Comparison of ENCODE assay signal across 19 cellular contexts in the genomic region with DNA sequence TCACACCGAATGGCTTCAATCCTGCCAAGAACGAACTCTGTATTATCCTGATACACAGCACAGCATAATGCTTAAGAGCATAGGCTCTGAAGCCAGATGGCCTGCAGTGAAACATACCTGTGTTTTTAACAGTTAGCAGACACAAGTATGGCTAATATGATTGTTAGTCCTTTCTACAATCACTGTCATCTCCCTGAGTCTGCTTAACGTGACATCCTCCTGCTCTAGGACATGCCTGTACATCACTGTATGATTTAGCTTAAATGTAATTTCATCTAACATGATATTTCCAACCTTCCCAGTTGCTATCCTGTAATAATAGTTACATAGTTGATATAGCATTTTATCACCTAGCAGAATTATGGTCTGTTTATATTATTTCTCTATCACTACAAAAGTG.
DNase-seq lines count a peak whose midpoint lies in the region; ATAC-seq and TF ChIP-seq lines count a peak whose summit lies in the region.
"Had no signal": no experiment of that assay in that cellular context is flagged by ENCODE, and none has a peak within 500 bp of the region (broad histone marks: within the 10 kb centered on the region; RNA-seq: fewer than 3 reads in every experiment).

No MANE protein-coding gene starts in this region.

- no peak for ATAC-seq in GM23338

- no peak overlapping the region for H3K56ac ChIP-seq in mesendoderm (ENCODE audit: low read length)

- DNase-seq in BE2C (peak; percentile 44), GM23338 (ENCODE audit: low spot score) (no peak), SK-N-SH (peak; percentile 10), mesendoderm (no peak), GM23248 (no peak), NCI-H2196 (lab: John Stamatoyannopoulos, UW; ENCODE audit: unreplicated experiment) (no peak), NCI-H345 (lab: John Stamatoyannopoulos, UW) (no peak)
- DNase-seq: CD4-positive, CD25-positive, alpha-beta regulatory T cell; HCEC 1CT; MV-4-11; NCI-H1105; NCI-H1436 treated with DMSO at 0.1 percent for 48 hours; NCI-H2029 treated with DMSO at 0.1 percent for 48 hours; NCI-H2227 treated with DMSO at 0.1 percent for 48 hours; NCI-H510A; SJCRH30; T-helper 1 cell had no signal

- no peak overlapping the region for H2BK15ac ChIP-seq in mesendoderm (replicated peaks; ENCODE audit: low read depth)

- no peak overlapping the region for H4K5ac ChIP-seq in mesendoderm (ENCODE audit: low read length)

- H4K20me1 ChIP-seq in GM23338 (replicated peaks; ENCODE audit: insufficient read depth) (no peaks in the 10 kb centered on the region), SK-N-SH (ENCODE audit: insufficient read depth) (no peaks in the 10 kb centered on the region), GM23248 (ENCODE audit: insufficient read depth) (no peaks in the 10 kb centered on the region; the same call in 1 of the 2 replicates)
- H4K20me1 ChIP-seq: BLaER1 had no signal

- peak overlapping the region; percentile 12 for H3K4ac ChIP-seq in mesendoderm (ENCODE audit: low read depth, low read length)

- no peak overlapping the region for H3K4me2 ChIP-seq in GM23338
- H3K4me2 ChIP-seq in SK-N-SH = no peak overlapping the region
- no peak overlapping the region for H3K4me2 ChIP-seq in mesendoderm (ENCODE audit: low read length)
- no peak overlapping the region for H3K4me2 ChIP-seq in GM23248 (ENCODE audit: unreplicated experiment)
- H3K4me2 ChIP-seq: BLaER1 had no signal

- H3K9me2 ChIP-seq in GM23338 (ENCODE audit: insufficient read depth) (no peaks in the 10 kb centered on the region; the same call in 1 of the 2 replicates), SK-N-SH (no peaks in the 10 kb centered on the region), GM23248 (ENCODE audit: insufficient read depth) (no peaks in the 10 kb centered on the region)

- H3K4me3 ChIP-seq in BE2C (ENCODE audit: low read depth, low read length) (no peak overlapping the region), GM23338 (no peak overlapping the region), SK-N-SH (ENCODE audit: low read depth in 2 of 2, low read length in 1 of 2) (no peak overlapping the region), mesendoderm (ENCODE audit: low read length) (no peak overlapping the region), GM23248 (no peak overlapping the region)
- H3K4me3 ChIP-seq: BLaER1, SJCRH30 had no signal

- WGBS in SK-N-SH (ENCODE audit: low lambda C conversion rate) = 84% methylated on average over 3 of the region's 3 CpGs
- no CpG with 5 or more reads among the region's 3 CpGs for WGBS in mesendoderm (ENCODE audit: extremely low coverage, insufficient coverage, low lambda C conversion rate)
- 4% methylated on average over 3 of the region's 3 CpGs for WGBS in GM23248 (ENCODE audit: low coverage in 1 of 2, low lambda C conversion rate in 2 of 2, missing lambda C conversion rate in 2 of 2), 2 experiments

- POLR2A ChIA-PET in SK-N-SH (lab: Yijun Ruan, JAX) = no interaction called here

- no peak overlapping the region for H3K18ac ChIP-seq in mesendoderm (ENCODE audit: low read length)

- H3K9me3 ChIP-seq in BE2C (no peaks in the 10 kb centered on the region), SK-N-SH (no peaks in the 10 kb centered on the region), GM23248 (ENCODE audit: low read depth) (no peaks in the 10 kb centered on the region)
- H3K9me3 ChIP-seq: BLaER1, SJCRH30 had no signal

- H3K36me3 Mint-ChIP-seq in GM23338 (ENCODE audit: low read depth) = peaks cover 2% of the 10 kb centered on the region; the same call in 1 of the 3 replicates
- H3K36me3 Mint-ChIP-seq: CD4-positive, CD25-positive, alpha-beta regulatory T cell had no signal

- no peak overlapping the region for H2BK5ac ChIP-seq in mesendoderm (ENCODE audit: low read length)

- no peak overlapping the region for H3K9ac ChIP-seq in SK-N-SH
- no peak overlapping the region for H3K9ac ChIP-seq in mesendoderm (ENCODE audit: low read length)
- H3K9ac ChIP-seq in GM23248 = no peak overlapping the region
- H3K9ac ChIP-seq: BLaER1 had no signal

- H3K4me3 Mint-ChIP-seq in GM23338 = no peak overlapping the region
- H3K4me3 Mint-ChIP-seq: CD4-positive, CD25-positive, alpha-beta regulatory T cell had no signal

- no peak overlapping the region for H3K23ac ChIP-seq in mesendoderm (ENCODE audit: low read length)

- CTCF ChIA-PET in SK-N-SH (lab: Yijun Ruan, JAX) = no interaction called here

- H3K4me1 Mint-ChIP-seq in GM23338 = no peaks in the 10 kb centered on the region
- H3K4me1 Mint-ChIP-seq: CD4-positive, CD25-positive, alpha-beta regulatory T cell had no signal

- peak in 1 of 2 experiments; percentile 74; a peak in 2 of 4 replicates for TF ChIP-seq EP300 in SK-N-SH (IDR thresholded peaks at IDR 0.05; ENCODE audit: borderline replicate concordance in 1 of 2, low read depth in 1 of 2, low read length in 1 of 2)

- H3F3A ChIP-seq in GM23338 (replicated peaks; ENCODE audit: low read depth) (no peaks in the 10 kb centered on the region), SK-N-SH (replicated peaks; ENCODE audit: insufficient read depth) (peaks cover 3% of the 10 kb centered on the region), GM23248 (ENCODE audit: insufficient read depth) (no peaks in the 10 kb centered on the region)

- no peak for TF ChIP-seq CTCF in BE2C (IDR thresholded peaks at IDR 0.05; ENCODE audit: low read depth, low read length)
- no peak for TF ChIP-seq CTCF in GM23338 (conservative IDR thresholded peaks at IDR 0.05; ENCODE audit: low read depth in 2 of 2)
- TF ChIP-seq CTCF in SK-N-SH (IDR thresholded peaks at IDR 0.05) = no peak

- no peaks in the 10 kb centered on the region for H3K27me3 Mint-ChIP-seq in GM23338 (ENCODE audit: insufficient read depth, low read depth, poor library complexity)
- H3K27me3 Mint-ChIP-seq: CD4-positive, CD25-positive, alpha-beta regulatory T cell had no signal

- H3K4me1 ChIP-seq in BE2C (peaks cover 5% of the 10 kb centered on the region), GM23338 (ENCODE audit: insufficient read depth) (no peaks in the 10 kb centered on the region), SK-N-SH (ENCODE audit: control insufficient read depth in 1 of 2, insufficient read depth in 2 of 2, low read depth in 1 of 2, low read length in 1 of 2) (peaks cover 0 to 2% of the 10 kb centered on the region in 2 experiments; a peak in 2 of 4 replicates), mesendoderm (ENCODE audit: control insufficient read depth, low read depth, low read length) (no peaks in the 10 kb centered on the region), GM23248 (ENCODE audit: insufficient read depth) (no peaks in the 10 kb centered on the region)
- H3K4me1 ChIP-seq: BLaER1 had no signal

- H3K9me3 Mint-ChIP-seq in GM23338 = peaks cover 1% of the 10 kb centered on the region; the same call in 2 of the 3 replicates

- H3K27ac Mint-ChIP-seq in GM23338 = no peak overlapping the region
- H3K27ac Mint-ChIP-seq: CD4-positive, CD25-positive, alpha-beta regulatory T cell had no signal

- H3K36me3 ChIP-seq in BE2C (no peaks in the 10 kb centered on the region), GM23338 (ENCODE audit: insufficient read depth) (no peaks in the 10 kb centered on the region), SK-N-SH (replicated peaks in 1 of 2; ENCODE audit: control insufficient read depth in 1 of 2, insufficient read depth in 2 of 2, low read length in 1 of 2) (no peaks in the 10 kb centered on the region), mesendoderm (ENCODE audit: control insufficient read depth, insufficient read depth, low read length) (no peaks in the 10 kb centered on the region), GM23248 (ENCODE audit: low read depth) (no peaks in the 10 kb centered on the region)
- H3K36me3 ChIP-seq: BLaER1, SJCRH30 had no signal

- no peak overlapping the region for H2BK120ac ChIP-seq in mesendoderm (ENCODE audit: low read depth, low read length)

- H3K27ac ChIP-seq in GM23338 (ENCODE audit: low read depth) (no peak overlapping the region), SK-N-SH (ENCODE audit: low read depth in 2 of 2, low read length in 1 of 2) (no peak overlapping the region; a peak in 2 of 4 replicates), mesendoderm (ENCODE audit: low read depth, low read length) (no peak overlapping the region), GM23248 (no peak overlapping the region)
- H3K27ac ChIP-seq: BLaER1, HL-60 had no signal

- no peak for TF ChIP-seq RAD21 in SK-N-SH (IDR thresholded peaks at IDR 0.05; ENCODE audit: low read length)

- H3K27me3 ChIP-seq in BE2C = no peaks in the 10 kb centered on the region
- H3K27me3 ChIP-seq in GM23338 (ENCODE audit: insufficient read depth) = no peaks in the 10 kb centered on the region
- no peaks in the 10 kb centered on the region for H3K27me3 ChIP-seq in SK-N-SH (ENCODE audit: insufficient read depth)
- H3K27me3 ChIP-seq in mesendoderm (ENCODE audit: insufficient read depth, low read length, poor library complexity) = no peaks in the 10 kb centered on the region
- H3K27me3 ChIP-seq in GM23248 (replicated peaks; ENCODE audit: insufficient read depth) = no peaks in the 10 kb centered on the region
- H3K27me3 ChIP-seq: BLaER1, SJCRH30 had no signal

- H4K8ac ChIP-seq in mesendoderm (ENCODE audit: low read depth, low read length) = no peak overlapping the region

- in situ Hi-C loops in GM23248 (cut with MboI) = no loop called here

- H2AFZ ChIP-seq in GM23338 (0 out of 2 replicates have a peak overlapping the region, but pooled peaks have one; percentile 6), SK-N-SH (ENCODE audit: low read depth) (no peak overlapping the region), GM23248 (no peak overlapping the region)

- H3K79me2 ChIP-seq in GM23338 (replicated peaks; ENCODE audit: insufficient read depth) = no peaks in the 10 kb centered on the region
- no peaks in the 10 kb centered on the region for H3K79me2 ChIP-seq in SK-N-SH (ENCODE audit: insufficient read depth)
- H3K79me2 ChIP-seq in mesendoderm (ENCODE audit: control insufficient read depth, insufficient read depth, low read length) = no peaks in the 10 kb centered on the region
- H3K79me2 ChIP-seq in GM23248 (ENCODE audit: insufficient read depth) = no peaks in the 10 kb centered on the region

- no peaks in the 10 kb centered on the region for H3K79me1 ChIP-seq in mesendoderm (ENCODE audit: low read length)

- no peak overlapping the region for H2AK5ac ChIP-seq in mesendoderm (ENCODE audit: low read length)

TF ChIP-seq in GM23338, 12 proteins besides CTCF, POLR2A, EP300 and RAD21 (continues in another document):
- TF ChIP-seq CREB1 (CRISPR knock-in tag; IDR thresholded peaks at IDR 0.05; ENCODE audit: low read depth) (no peak), JUNB (IDR thresholded peaks at IDR 0.05; ENCODE audit: unreplicated experiment) (no peak), ZNF331 (CRISPR knock-in tag; IDR thresholded peaks at IDR 0.05; ENCODE audit: low read depth) (no peak), EZH2phosphoT487 (IDR thresholded peaks at IDR 0.05; ENCODE audit: unreplicated experiment) (no peak), NANOG (IDR thresholded peaks at IDR 0.05; ENCODE audit: borderline replicate concordance) (no peak)

TF ChIP-seq in SK-N-SH, 30 proteins besides CTCF, POLR2A, EP300 and RAD21 (continues in another document):
- no peak for TF ChIP-seq FOSL2 (IDR thresholded peaks at IDR 0.05; ENCODE audit: borderline replicate concordance, low read depth)
- TF ChIP-seq TEAD4 (IDR thresholded peaks at IDR 0.05; ENCODE audit: borderline replicate concordance, insufficient read depth) = no peak
- no peak for TF ChIP-seq RXRA (IDR thresholded peaks at IDR 0.05; ENCODE audit: borderline replicate concordance, low read depth)
- no peak for TF ChIP-seq TAF1 (IDR thresholded peaks at IDR 0.05; ENCODE audit: borderline replicate concordance, low read depth, low read length)
- peak; percentile 72 for TF ChIP-seq GATA2 (CRISPR knock-in tag; IDR thresholded peaks at IDR 0.05)

Comparison
In these comparisons a context has a peak if more than half of its experiments do, and no peak if none do; other contexts are left out.
1. DNase-seq: peak in BE2C (single experiment) and SK-N-SH (single experiment); none in GM23338 (single experiment), mesendoderm (single experiment), GM23248 (single experiment), NCI-H2196 (single experiment) and NCI-H345 (single experiment).